In the genomic region with DNA sequence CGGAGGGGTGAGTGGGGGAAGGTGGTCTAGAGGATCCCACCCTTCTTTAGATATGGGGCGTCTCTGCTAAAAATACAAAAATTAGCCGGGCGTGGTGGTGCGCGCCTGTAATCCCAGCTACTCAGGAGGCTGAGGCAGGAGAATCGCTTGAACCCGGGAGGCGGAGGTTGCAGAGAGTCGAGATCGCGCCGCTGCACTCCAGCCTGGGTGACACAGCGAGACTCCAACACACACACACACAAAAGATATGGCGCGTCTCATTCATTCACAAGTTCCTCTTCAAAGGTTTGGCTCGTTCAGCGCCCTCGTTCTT, we compare ENCODE assay signal across 6 cellular contexts. TPM values are rescaled to one million over a fixed set of nuclear protein-coding genes. Genes with fewer than 3 reads are reported as not detected.
A peak's percentile ranks its signal among the peaks of the same experiment; 100 is the strongest.
DNase-seq lines count a peak whose midpoint lies in the region; ATAC-seq and TF ChIP-seq lines count a peak whose summit lies in the region.
"Not testable (repeated sequence)": the region's sequence is repeated elsewhere in the genome, so short reads cannot be mapped to it uniquely, and the experiment has no call there.

No MANE protein-coding gene starts in this region.

- not testable (repeated sequence) for H3K36me3 ChIP-seq in IMR-90 (ENCODE audit: control insufficient read depth, insufficient read depth, low read length); ovary

- H3K9me3 Mint-ChIP-seq in activated CD4-positive, alpha-beta memory T cell treated with anti-CD3 and anti-CD28 coated beads for 36 hours; dendritic cell treated with granulocyte-macrophage colony-stimulating factor and Interleukin-4, amounts not matched to agents 40 ng/mL and 50 ng/mL, for 4 days: not testable (repeated sequence)

- 3% methylated on average over 7 of the region's 19 CpGs; no CpG with 5 or more reads in 1 of the 2 experiments for WGBS in IMR-90 (ENCODE audit: extremely low coverage in 2 of 2, insufficient read length in 1 of 2), 2 experiments
- 5 to 17% (median 12%) methylated on average over 18 to 19 of the region's 19 CpGs for WGBS in ovary, 3 donors

- not testable (repeated sequence) for TF ChIP-seq CTCF in AG04449 (IDR thresholded peaks at IDR 0.05; ENCODE audit: insufficient read depth, low read length, missing control alignments); IMR-90 (conservative IDR thresholded peaks at IDR 0.05; ENCODE audit: low read depth, low read length); ovary (IDR thresholded peaks at IDR 0.05)

- peak overlapping the region; percentile 42 to 59; a peak in 3 of 4 replicates for H4K8ac ChIP-seq in IMR-90 (ENCODE audit: low read depth in 2 of 2, low read length in 2 of 2)

- H3K4me3 ChIP-seq in AG04449 (ENCODE audit: low read depth, low read length), result peak overlapping the region; percentile 63
- H3K4me3 ChIP-seq in IMR-90 (ENCODE audit: insufficient read depth, low read depth, low read length), result peak overlapping the region; percentile 8; the same call in 1 of the 2 replicates
- H3K4me3 ChIP-seq in iPS-18c (ENCODE audit: insufficient read depth, low read depth, low read length), result peak overlapping the region; percentile 22
- peak overlapping the region; percentile 43 for H3K4me3 ChIP-seq in ovary

- not testable (repeated sequence) for H2BK120ac ChIP-seq in IMR-90 (ENCODE audit: low read depth, low read length)

- not testable (repeated sequence) for BruUV-seq in IMR-90 (replicated peaks; lab: Mats Ljungman, UMichigan)

- TF ChIP-seq POLR2A in IMR-90 (IDR thresholded peaks at IDR 0.05; ENCODE audit: low read depth, low read length); ovary (IDR thresholded peaks at IDR 0.05): not testable (repeated sequence)

- not testable (repeated sequence) for TF ChIP-seq EP300 in ovary (IDR thresholded peaks at IDR 0.05)

- H4K5ac ChIP-seq in IMR-90 (ENCODE audit: low read depth, low read length), result peak overlapping the region; percentile 61

- H3K9ac ChIP-seq in IMR-90 (ENCODE audit: low read depth, low read length), result 0 out of 2 replicates have a peak overlapping the region, but pooled peaks have one; percentile 24

- H2AK9ac ChIP-seq in IMR-90 (replicated peaks; ENCODE audit: low read depth, low read length, poor library complexity), result peak overlapping the region; percentile 78

- peaks cover 0 to 30% of the 10 kb centered on the region in 2 experiments; a peak in 2 of 4 replicates for H3K79me1 ChIP-seq in IMR-90 (ENCODE audit: low read depth in 1 of 2, low read length in 2 of 2)

- peak overlapping the region; percentile 98 for H2AFZ ChIP-seq in IMR-90 (replicated peaks; ENCODE audit: low read length, poor library complexity)

- not testable (repeated sequence) for H3K18ac ChIP-seq in IMR-90 (ENCODE audit: low read depth, low read length)

- H2BK20ac ChIP-seq in IMR-90 (ENCODE audit: low read depth, low read length), result peak overlapping the region; percentile 34; the same call in 1 of the 2 replicates

- not testable (repeated sequence) for H3K27me3 Mint-ChIP-seq in activated CD4-positive, alpha-beta memory T cell treated with anti-CD3 and anti-CD28 coated beads for 36 hours; dendritic cell treated with granulocyte-macrophage colony-stimulating factor and Interleukin-4, amounts not matched to agents 40 ng/mL and 50 ng/mL, for 4 days

- H3K4me3 Mint-ChIP-seq in activated CD4-positive, alpha-beta memory T cell treated with anti-CD3 and anti-CD28 coated beads for 36 hours, result peak overlapping the region; percentile 92
- peak overlapping the region; percentile 86 for H3K4me3 Mint-ChIP-seq in dendritic cell treated with granulocyte-macrophage colony-stimulating factor and Interleukin-4, amounts not matched to agents 40 ng/mL and 50 ng/mL, for 4 days

- H3K14ac ChIP-seq in IMR-90 (replicated peaks; ENCODE audit: low read depth, low read length), result peak overlapping the region; percentile 84

- not testable (repeated sequence) for DNase-seq in AG04449 (ENCODE audit: low read depth, low spot score); IMR-90; activated CD4-positive, alpha-beta memory T cell treated with anti-CD3 and anti-CD28 coated beads for 36 hours; ovary

- 0 out of 2 replicates have a peak overlapping the region, but pooled peaks have one; percentile 68 for H3K4ac ChIP-seq in IMR-90 (ENCODE audit: low read depth, low read length)

- H3K27me3 ChIP-seq in IMR-90 (ENCODE audit: control insufficient read depth, insufficient read depth, low read length); ovary: not testable (repeated sequence)

- H3K27ac ChIP-seq in IMR-90 (ENCODE audit: insufficient read depth, low read length); ovary: not testable (repeated sequence)

- H4K20me1 ChIP-seq in IMR-90 (ENCODE audit: insufficient read depth, low read length), result peaks cover 28% of the 10 kb centered on the region

- H3K4me1 Mint-ChIP-seq in activated CD4-positive, alpha-beta memory T cell treated with anti-CD3 and anti-CD28 coated beads for 36 hours (ENCODE audit: low read depth), result peaks cover 29% of the 10 kb centered on the region
- H3K4me1 Mint-ChIP-seq in dendritic cell treated with granulocyte-macrophage colony-stimulating factor and Interleukin-4, amounts not matched to agents 40 ng/mL and 50 ng/mL, for 4 days (ENCODE audit: low read depth), result peaks cover 58% of the 10 kb centered on the region

- CTCF ChIA-PET in AG04449 (lab: Yijun Ruan, JAX); IMR-90 (lab: Yijun Ruan, JAX); activated CD4-positive, alpha-beta memory T cell treated with anti-CD3 and anti-CD28 coated beads for 36 hours (lab: Charles Lee): not testable (repeated sequence)

- in situ Hi-C loops in IMR-90 (cut with MboI; ENCODE audit: low sequenced_read_pairs), result not testable (repeated sequence)

- H3K9me3 ChIP-seq in IMR-90 (ENCODE audit: control insufficient read depth, insufficient read depth, low read length); iPS-18c (ENCODE audit: control insufficient read depth, insufficient read depth, low read length); ovary: not testable (repeated sequence)

- H3K27ac Mint-ChIP-seq in activated CD4-positive, alpha-beta memory T cell treated with anti-CD3 and anti-CD28 coated beads for 36 hours, result peak overlapping the region; percentile 93
- H3K27ac Mint-ChIP-seq in dendritic cell treated with granulocyte-macrophage colony-stimulating factor and Interleukin-4, amounts not matched to agents 40 ng/mL and 50 ng/mL, for 4 days, result peak overlapping the region; percentile 95

- not testable (repeated sequence) for H3K9me1 ChIP-seq in IMR-90 (ENCODE audit: insufficient read depth, low read length)

- H2BK5ac ChIP-seq in IMR-90 (ENCODE audit: low read depth, low read length, poor library complexity, severe bottlenecking), result peak overlapping the region; percentile 25

- peak overlapping the region; percentile 90; the same call in 1 of the 2 replicates for H3K23ac ChIP-seq in IMR-90 (ENCODE audit: low read depth, low read length)

- H3K4me2 ChIP-seq in IMR-90 (ENCODE audit: low read depth, low read length), result peak overlapping the region; percentile 87

- not testable (repeated sequence) for ATAC-seq in IMR-90 (ENCODE audit: low read depth)

- not testable (repeated sequence) for TF ChIP-seq RAD21 in IMR-90 (IDR thresholded peaks at IDR 0.05; ENCODE audit: low read length)

- POLR2A ChIA-PET in AG04449 (lab: Yijun Ruan, JAX); IMR-90 (lab: Charles Lee; ENCODE audit: unreplicated experiment); activated CD4-positive, alpha-beta memory T cell treated with anti-CD3 and anti-CD28 coated beads for 36 hours (lab: Charles Lee): not testable (repeated sequence)

- H3K36me3 Mint-ChIP-seq in activated CD4-positive, alpha-beta memory T cell treated with anti-CD3 and anti-CD28 coated beads for 36 hours, result not testable (repeated sequence)
- H3K36me3 Mint-ChIP-seq in dendritic cell treated with granulocyte-macrophage colony-stimulating factor and Interleukin-4, amounts not matched to agents 40 ng/mL and 50 ng/mL, for 4 days (ENCODE audit: low read depth), result peaks cover 22% of the 10 kb centered on the region

- H2BK15ac ChIP-seq in IMR-90 (ENCODE audit: low read depth, low read length), result peak overlapping the region; percentile 69; the same call in 2 of the 3 replicates

- H3K4me1 ChIP-seq in IMR-90 (ENCODE audit: control insufficient read depth, insufficient read depth, low read length), result peaks cover 20% of the 10 kb centered on the region
- H3K4me1 ChIP-seq in ovary (ENCODE audit: insufficient read depth), result peaks cover 20% of the 10 kb centered on the region

- not testable (repeated sequence) for H3K56ac ChIP-seq in IMR-90 (ENCODE audit: extremely low read depth, insufficient read depth, low read length)

- dilution Hi-C loops in IMR-90 (cut with HindIII; ENCODE audit: low sequenced_read_pairs, unreplicated experiment), result not testable (repeated sequence)

- intact Hi-C loops in IMR-90 (cut with micrococcal nuclease); activated CD4-positive, alpha-beta memory T cell treated with anti-CD3 and anti-CD28 coated beads for 36 hours (cut with micrococcal nuclease): not testable (repeated sequence)
- intact Hi-C loops in dendritic cell treated with granulocyte-macrophage colony-stimulating factor and Interleukin-4, amounts not matched to agents 40 ng/mL and 50 ng/mL, for 4 days (cut with micrococcal nuclease), result loop anchor here (5.0 kb wide), 1 partner anchor 38 kb away; a partner anchor contains a TSS
- intact Hi-C loops in ovary (cut with DNase I), result loop anchor here in 1 of 4 donors (2.0 kb wide), 1 partner anchor 38 kb away; no protein-coding TSS in a partner anchor

- H2AK5ac ChIP-seq in IMR-90 (ENCODE audit: low read depth, low read length), result peak overlapping the region; percentile 23; the same call in 1 of the 2 replicates

- peak overlapping the region; percentile 51; the same call in 1 of the 2 replicates for H4K91ac ChIP-seq in IMR-90 (ENCODE audit: insufficient read depth, low read depth, low read length)

RNA-seq across cellular contexts. Expression of a gene that starts 1.6 kb away (rescaled TPM):
- 129 and 130 TPM in 2 replicates for total RNA-seq in IMR-90 (2012; rRNA removed)
- 698 and 994 TPM in 2 replicates for polyA plus RNA-seq in IMR-90 (2012; rRNA removed)
- polyA plus RNA-seq in IMR-90 (2012; cell fraction: cytosol; rRNA removed), result 596 and 943 TPM in 2 replicates
- 294 and 438 TPM in 2 replicates for polyA plus RNA-seq in IMR-90 (2012; cell fraction: nucleus; rRNA removed; ENCODE audit: low replicate concordance)
- 100 to 1,000 TPM; 185 to 205 TPM for total RNA-seq in activated CD4-positive, alpha-beta memory T cell treated with anti-CD3 and anti-CD28 coated beads for 36 hours
- 100 to 1,000 TPM; 225 to 484 (median 324) TPM for total RNA-seq in ovary
- polyA plus RNA-seq in ovary, result 100 to 1,000 TPM; 111 to 290 TPM

RNA-seq across cellular contexts. Expression of a gene that starts 18.9 kb away (rescaled TPM):
- 0.56 and 0.72 TPM in 2 replicates for total RNA-seq in IMR-90 (2012; rRNA removed)
- polyA plus RNA-seq in IMR-90 (2012; rRNA removed), result 2.0 and 2.6 TPM in 2 replicates
- 1.5 and 5.2 TPM in 2 replicates for polyA plus RNA-seq in IMR-90 (2012; cell fraction: cytosol; rRNA removed)
- 1.3 and 4.0 TPM in 2 replicates for polyA plus RNA-seq in IMR-90 (2012; cell fraction: nucleus; rRNA removed; ENCODE audit: low replicate concordance)
- 1 to 10 TPM in 1 of 2 experiments, under 1 TPM in 1; 1.00 to 1.0 TPM for total RNA-seq in activated CD4-positive, alpha-beta memory T cell treated with anti-CD3 and anti-CD28 coated beads for 36 hours
- under 1 TPM in 3 of 7 donors, not detected in 4; 0.07 to 0.23 (median 0.10) TPM for total RNA-seq in ovary
- under 1 TPM in 1 of 2 donors, not detected in 1; 0.13 TPM for polyA plus RNA-seq in ovary

RNA-seq across cellular contexts. Expression of a gene that starts 26.9 kb away (rescaled TPM):
- total RNA-seq in IMR-90 (2012; rRNA removed) (not detected in 2 replicates), ovary (1 to 10 TPM in 1 of 7 donors, under 1 TPM in 5, not detected in 1; 0.31 to 1.7 (median 0.56) TPM)
- polyA plus RNA-seq in IMR-90 (2012; rRNA removed) (0.11 and 0.24 TPM in 2 replicates), ovary (under 1 TPM in 1 of 2 donors, not detected in 1; 0.48 TPM)
- 0.23 and 0.81 TPM in 2 replicates for polyA plus RNA-seq in IMR-90 (2012; cell fraction: cytosol; rRNA removed)
- 0.11 and 0.50 TPM in 2 replicates for polyA plus RNA-seq in IMR-90 (2012; cell fraction: nucleus; rRNA removed; ENCODE audit: low replicate concordance)
- 10 to 100 TPM; 27.2 to 27.4 TPM for total RNA-seq in activated CD4-positive, alpha-beta memory T cell treated with anti-CD3 and anti-CD28 coated beads for 36 hours

RNA-seq across cellular contexts. Expression of a gene that starts 39.2 kb away (rescaled TPM):
- total RNA-seq in IMR-90 (2012; rRNA removed) (35.7 and 39.2 TPM in 2 replicates), ovary (10 to 100 TPM; 45.6 to 78.9 (median 56.1) TPM)
- polyA plus RNA-seq in IMR-90 (2012; rRNA removed) (68.9 and 80.8 TPM in 2 replicates), ovary (10 to 100 TPM; 13.2 to 59.7 TPM)
- polyA plus RNA-seq in IMR-90 (2012; cell fraction: cytosol; rRNA removed), result 94.6 and 103 TPM in 2 replicates
- 46.7 and 97.7 TPM in 2 replicates for polyA plus RNA-seq in IMR-90 (2012; cell fraction: nucleus; rRNA removed; ENCODE audit: low replicate concordance)
- 10 to 100 TPM; 45.9 to 46.4 TPM for total RNA-seq in activated CD4-positive, alpha-beta memory T cell treated with anti-CD3 and anti-CD28 coated beads for 36 hours

Comparison
In these comparisons a context has a peak if more than half of its experiments do, and no peak if none do; other contexts are left out.
1. H3K4me3 ChIP-seq: peak in every context shown above with its lines; median percentile 63 in AG04449; 43 in ovary; 22 in iPS-18c; 8 in IMR-90.
2. RNA of a gene that starts 26.9 kb away (total RNA-seq): 27.2 to 27.4 TPM in activated CD4-positive, alpha-beta memory T cell treated with anti-CD3 and anti-CD28 coated beads for 36 hours; 0.31 to 1.7 TPM in ovary and not detected in IMR-90; every median in the first group is over 10 times any median in the second.